Comparison of ENCODE assay signal across 12 cellular contexts in the genomic region with DNA sequence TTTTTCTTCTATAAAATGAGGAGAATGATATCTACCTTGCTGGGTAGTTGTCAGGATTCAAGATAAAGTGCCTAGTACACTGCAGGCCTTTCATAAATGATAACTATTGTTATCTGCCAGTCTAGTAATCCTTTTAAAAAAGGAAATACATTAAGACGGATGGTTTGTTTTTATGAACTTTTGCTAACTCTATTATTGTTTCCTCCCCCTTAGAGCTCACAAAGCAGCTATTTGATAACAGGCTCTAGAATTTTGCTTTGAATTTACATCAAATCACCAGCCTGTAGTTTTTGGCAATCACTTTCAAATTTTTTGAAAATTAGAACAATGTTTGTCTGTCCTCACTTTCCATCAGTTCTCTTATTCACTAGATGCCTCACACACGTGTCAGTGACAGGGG.
"Had no signal": no experiment of that assay in that cellular context is flagged by ENCODE, and none has a peak within 500 bp of the region (broad histone marks: within the 10 kb centered on the region; RNA-seq: fewer than 3 reads in every experiment).

No MANE protein-coding gene starts in this region.

- H3K36me3 ChIP-seq: heart left ventricle, pancreas had no signal

- H3K4me3 Mint-ChIP-seq: activated naive CD8-positive, alpha-beta T cell; neural crest cell; type B pancreatic cell had no signal

- ATAC-seq: heart left ventricle, pancreas had no signal

- H3K9me3 Mint-ChIP-seq: neural crest cell, type B pancreatic cell had no signal

- H3K4me3 ChIP-seq: heart left ventricle, pancreas had no signal

- H3K9me3 ChIP-seq: heart left ventricle, pancreas had no signal

- H3K4me1 ChIP-seq: pancreas had no signal

- H3K27ac ChIP-seq: pancreas, WERI-Rb-1 had no signal

- H3K27me3 Mint-ChIP-seq: activated naive CD8-positive, alpha-beta T cell; type B pancreatic cell had no signal

- DNase-seq: activated CD4-positive, alpha-beta T cell treated with anti-CD3 and anti-CD28 coated beads for 4 hours; activated effector memory CD4-positive, alpha-beta T cell treated with anti-CD3 and anti-CD28 coated beads, Interleukin-2, amount 50 U/mL, for 16 hours; activated T-cell treated with anti-CD3 and anti-CD28 coated beads for 4 hours; heart left ventricle; pancreas; SHP77; T1000; WERI-Rb-1 had no signal

- FAIRE-seq: frontal cortex, pancreas had no signal

- H3K27me3 ChIP-seq: heart left ventricle, pancreas had no signal

- H3K27ac Mint-ChIP-seq: activated naive CD8-positive, alpha-beta T cell; type B pancreatic cell had no signal
